Comparison of ENCODE assay signal across 9 cellular contexts in genomic region chr4:6201580-6202091, GRCh38. TPM values are rescaled to one million over a fixed set of nuclear protein-coding genes. Genes with fewer than 3 reads are reported as not detected.
A peak's percentile ranks its signal among the peaks of the same experiment; 100 is the strongest.
DNase-seq lines count a peak whose midpoint lies in the region; ATAC-seq and TF ChIP-seq lines count a peak whose summit lies in the region.
"Had no signal": no experiment of that assay in that cellular context is flagged by ENCODE, and none has a peak within 500 bp of the region (broad histone marks: within the 10 kb centered on the region; RNA-seq: fewer than 3 reads in every experiment).

No MANE protein-coding gene starts in this region.

- peak overlapping the region; percentile 56 for H3K4me3 Mint-ChIP-seq in mesothelial cell of epicardium

- TF ChIP-seq POLR2A in GM18526 (IDR thresholded peaks at IDR 0.05; ENCODE audit: extremely low read depth, insufficient read length): peak; percentile 19

- peaks cover 8% of the 10 kb centered on the region for H3K9me3 Mint-ChIP-seq in mesothelial cell of epicardium

- H3K27me3 Mint-ChIP-seq in mesothelial cell of epicardium (ENCODE audit: low read depth): peaks cover 86% of the 10 kb centered on the region

- DNase-seq in CMK (ENCODE audit: low read depth) (peak; percentile 21), T-helper 2 cell (peak in 3 of 5 experiments; percentile 13 to 58 (median 58)), mesothelial cell of epicardium (ENCODE audit: low spot score in 2 of 2, unreplicated experiment in 2 of 2) (peak in 1 of 2 experiments; percentile 28), hepatic stellate cell (ENCODE audit: low spot score) (no peak)
- DNase-seq: hypothalamus, NCI-H187 treated with DMSO at 0.1 percent for 48 hours had no signal

- ATAC-seq in GM21528 (IDR thresholded peaks at IDR 0.05; ENCODE audit: low FRiP score, unreplicated experiment) (no peak), HG02840 (IDR thresholded peaks at IDR 0.05; ENCODE audit: low FRiP score, unreplicated experiment) (no peak)

- H3K36me3 Mint-ChIP-seq in mesothelial cell of epicardium: no peaks in the 10 kb centered on the region

- no peak overlapping the region for H3K27ac Mint-ChIP-seq in mesothelial cell of epicardium

- peaks cover 3% of the 10 kb centered on the region for H3K4me1 Mint-ChIP-seq in mesothelial cell of epicardium

- TF ChIP-seq CTCF in mesothelial cell of epicardium (IDR thresholded peaks at IDR 0.05; ENCODE audit: unreplicated experiment): no peak

RNA-seq across cellular contexts. Expression of gene JAKMIP1, which starts 1.3 kb away (rescaled TPM):
- not detected in 3 replicates for total RNA-seq in mesothelial cell of epicardium
